ENCODE assay signal across 8 cellular contexts in the genomic region with DNA sequence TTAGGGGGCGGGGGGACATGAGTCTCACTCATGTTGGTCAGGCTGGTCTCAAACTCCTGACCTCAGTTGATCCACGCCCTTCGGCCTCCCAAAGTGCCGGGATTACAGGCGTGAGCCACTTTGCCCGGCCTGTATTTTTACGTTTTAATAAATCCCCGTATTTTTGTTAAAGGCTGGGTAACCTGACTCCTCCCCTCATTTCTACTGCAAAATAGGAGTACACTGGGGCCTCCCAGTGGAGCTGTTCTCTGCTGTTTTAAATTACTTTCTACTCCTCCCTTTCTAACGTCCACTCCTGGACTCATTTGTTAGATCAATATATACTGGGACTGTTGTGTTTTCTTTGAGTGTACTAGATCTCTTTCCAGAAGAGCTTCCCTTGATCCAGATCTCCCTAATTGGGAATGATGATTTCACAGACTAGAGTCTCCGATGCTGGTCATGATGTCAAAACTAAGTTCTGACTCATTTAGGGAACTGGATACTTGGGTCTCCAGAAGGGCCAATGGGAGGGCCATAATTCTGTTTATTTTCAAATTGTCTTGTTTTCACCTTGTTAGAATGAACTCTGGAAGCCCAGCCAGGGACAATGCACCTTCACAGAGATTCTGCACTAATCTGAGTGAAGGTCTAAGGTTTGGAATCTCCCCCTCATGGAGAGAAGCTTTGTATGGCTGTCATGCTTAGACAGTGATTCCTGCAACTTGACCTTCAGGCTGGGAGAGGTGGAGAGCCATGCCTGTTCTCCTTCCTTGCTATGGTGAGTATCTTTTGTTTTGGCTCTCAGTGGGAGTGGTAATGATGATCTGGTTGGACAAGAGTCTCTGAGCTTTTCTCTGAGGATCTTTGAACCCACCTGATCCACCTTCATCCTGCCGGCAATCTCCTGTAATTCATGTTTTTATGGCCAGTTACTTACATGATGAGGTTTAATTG. TPM values are rescaled to one million over a fixed set of nuclear protein-coding genes. Genes with fewer than 3 reads are reported as not detected.
DNase-seq lines count a peak whose midpoint lies in the region; ATAC-seq, FAIRE-seq and TF ChIP-seq lines count a peak whose summit lies in the region.

No MANE protein-coding gene starts in this region.

- TF ChIP-seq POLR2A in HepG2 (IDR thresholded peaks at IDR 0.05; ENCODE audit: insufficient read depth in 1 of 2, low read depth in 2 of 2, low read length in 2 of 2): no peak; a peak in 1 of 4 replicates

- H3K4me1 ChIP-seq in ACC112 (ENCODE audit: control insufficient read depth, insufficient read depth, low read length, unreplicated experiment) (peaks cover 11% of the 10 kb centered on the region), HUES48 (ENCODE audit: control insufficient read depth, insufficient read depth, low read length) (peaks cover 7% of the 10 kb centered on the region), HepG2 (ENCODE audit: insufficient read depth, low read length) (peaks cover 43% of the 10 kb centered on the region), pancreas (peaks cover 12 to 27% (median 15%) of the 10 kb centered on the region in 3 donors)

- intact Hi-C loops in HepG2 (cut with micrococcal nuclease; ENCODE audit: unreplicated experiment) (loop anchor here (10.0 kb wide), 1 partner anchor 118 kb away; a partner anchor contains a TSS), pancreas (cut with DNase I) (loop anchor here in 1 of 3 donors (10.0 kb wide), 1 partner anchor 62 kb away; a partner anchor contains a TSS)

- H3K36me3 Mint-ChIP-seq in type B pancreatic cell: peaks cover 43% of the 10 kb centered on the region

- DNase-seq in astrocyte of the hippocampus (ENCODE audit: low read depth, low spot score) (peak; percentile 47), HepG2 (ENCODE audit: low spot score) (no peak), type B pancreatic cell (ENCODE audit: extremely low spot score, unreplicated experiment) (no peak), NCI-H1092 (lab: John Stamatoyannopoulos, UW) (no peak), pancreas (no peak)

- POLR2A ChIA-PET in HepG2 (lab: Yijun Ruan, JAX): interaction anchor here (0.9 to 15.7 kb wide), 20 partner anchors 9 to 182 kb away, joined by 3 to 264 read pairs (median 8); a partner anchor contains a TSS

- no peak overlapping the region for H2AFZ ChIP-seq in ACC112 (ENCODE audit: low read length, unreplicated experiment)
- H2AFZ ChIP-seq in HepG2 (ENCODE audit: low read length): no peak overlapping the region

- TF ChIP-seq RAD21 in HepG2 (CRISPR knock-in tag; IDR thresholded peaks at IDR 0.05): peak; percentile 26; the same call in 1 of the 2 replicates

- peak overlapping the region; percentile 74 for H3K27ac ChIP-seq in ACC112 (ENCODE audit: low read depth, low read length)
- H3K27ac ChIP-seq in HUES48 (ENCODE audit: low read depth, low read length): peak overlapping the region; percentile 98
- H3K27ac ChIP-seq in HepG2 (ENCODE audit: extremely low read length, insufficient read depth, low read length): peak overlapping the region; percentile 93
- H3K27ac ChIP-seq in pancreas: peak overlapping the region in 1 of 4 donors; percentile 27

- H3K9me3 ChIP-seq in HUES48 (ENCODE audit: control insufficient read depth, insufficient read depth, low read length): no peaks in the 10 kb centered on the region
- H3K9me3 ChIP-seq in HepG2 (ENCODE audit: low read length): no peaks in the 10 kb centered on the region
- H3K9me3 ChIP-seq in pancreas: no peaks in the 10 kb centered on the region

- no peak for FAIRE-seq in HepG2 (lab: Jason Lieb, UNC)
- FAIRE-seq in pancreas (lab: Jason Lieb, UNC): no peak

- H3K27me3 Mint-ChIP-seq in type B pancreatic cell: no peaks in the 10 kb centered on the region

- ATAC-seq in HepG2 (no peak), GM21447 (IDR thresholded peaks at IDR 0.05; ENCODE audit: unreplicated experiment) (no peak), pancreas (no peak)

- no TSS peak for BruUV-seq in HepG2 (replicated peaks; lab: Mats Ljungman, UMichigan)

- H3K4me3 ChIP-seq in ACC112 (ENCODE audit: low read depth, low read length) (peak overlapping the region; percentile 97), HUES48 (ENCODE audit: low read depth, low read length) (peak overlapping the region; percentile 91), HepG2 (replicated peaks in 1 of 3; ENCODE audit: insufficient read depth in 1 of 3, low read depth in 2 of 3, low read length in 3 of 3) (peak overlapping the region; percentile 75 to 98 (median 93)), pancreas (peak overlapping the region in 2 of 4 donors; percentile 54 to 82)

- H3K27ac Mint-ChIP-seq in type B pancreatic cell: peak overlapping the region; percentile 99

- H4K20me1 ChIP-seq in HepG2 (ENCODE audit: insufficient read depth, low read length): peaks cover 43% of the 10 kb centered on the region

- H3K9me3 Mint-ChIP-seq in type B pancreatic cell: no peaks in the 10 kb centered on the region

- H3K9ac ChIP-seq in HUES48 (ENCODE audit: low read depth, low read length) (peak overlapping the region; percentile 95), HepG2 (ENCODE audit: insufficient read depth, low read depth, low read length) (peak overlapping the region; percentile 98)

- 0 out of 2 replicates have a peak, but pooled peaks have one; percentile 18 for TF ChIP-seq CTCF in HepG2 (CRISPR knock-in tag; IDR thresholded peaks at IDR 0.05)
- TF ChIP-seq CTCF in type B pancreatic cell (conservative IDR thresholded peaks at IDR 0.05): no peak
- no peak for TF ChIP-seq CTCF in pancreas (IDR thresholded peaks at IDR 0.05)

- no peak for TF ChIP-seq EP300 in HepG2 (IDR thresholded peaks at IDR 0.05; ENCODE audit: low read depth in 2 of 2, low read length in 2 of 2)
- TF ChIP-seq EP300 in HepG2 (CRISPR knock-in tag; IDR thresholded peaks at IDR 0.05; ENCODE audit: borderline replicate concordance): no peak

- in situ Hi-C loops in HepG2 (cut with HindIII; ENCODE audit: extremely low pct_ligation_motif_present, low pct_unique_long_range_greater_than_20kb): no loop called here

- 5% methylated on average over 11 of the region's 11 CpGs for WGBS in HepG2 (ENCODE audit: low lambda C conversion rate)
- WGBS in pancreas, 2 donors: 22 to 33% methylated on average over 11 of the region's 11 CpGs

- peak overlapping the region; percentile 84 for H3K4me2 ChIP-seq in HepG2 (ENCODE audit: low read depth, low read length)

- H3K4me1 Mint-ChIP-seq in type B pancreatic cell (ENCODE audit: unreplicated experiment): peaks cover 35% of the 10 kb centered on the region

- H3K4me3 Mint-ChIP-seq in type B pancreatic cell: peak overlapping the region; percentile 98

- no peaks in the 10 kb centered on the region for H3K27me3 ChIP-seq in ACC112 (ENCODE audit: insufficient read depth, low read length)
- no peaks in the 10 kb centered on the region for H3K27me3 ChIP-seq in HUES48 (ENCODE audit: control insufficient read depth, insufficient read depth, low read length)
- peaks cover 0 to 2% of the 10 kb centered on the region in 2 experiments; a peak in 1 of 5 replicates for H3K27me3 ChIP-seq in HepG2 (ENCODE audit: control insufficient read depth in 1 of 2, insufficient read depth in 2 of 2, low read length in 2 of 2)
- no peaks in the 10 kb centered on the region for H3K27me3 ChIP-seq in pancreas

- H3K36me3 ChIP-seq in ACC112 (ENCODE audit: insufficient read depth, low read length): peaks cover 43% of the 10 kb centered on the region
- H3K36me3 ChIP-seq in HUES48 (ENCODE audit: control insufficient read depth, insufficient read depth, low read length): peaks cover 54% of the 10 kb centered on the region
- H3K36me3 ChIP-seq in HepG2 (replicated peaks in 1 of 2; ENCODE audit: control insufficient read depth in 1 of 2, insufficient read depth in 2 of 2, low read length in 2 of 2): peaks cover 12 to 33% of the 10 kb centered on the region in 2 experiments
- peaks cover 0 to 16% (median 9%) of the 10 kb centered on the region in 3 donors for H3K36me3 ChIP-seq in pancreas

- peaks cover 35% of the 10 kb centered on the region for H3K79me2 ChIP-seq in ACC112 (ENCODE audit: control insufficient read depth, insufficient read depth, low read length, unreplicated experiment)
- H3K79me2 ChIP-seq in HepG2 (ENCODE audit: insufficient read depth, low read length): peaks cover 40% of the 10 kb centered on the region

- CTCF ChIA-PET in HepG2 (lab: Yijun Ruan, JAX; ENCODE audit: low intra/inter-chr PET ratio, low total read pairs): no interaction called here

RNA-seq across cellular contexts. Expression of a gene that starts 9.4 kb away (rescaled TPM):
- total RNA-seq in HepG2 (2016; rRNA removed; fragmentation: Illumina TruSeq; extraction: Trizol) (186 and 189 TPM in 2 replicates), type B pancreatic cell (ENCODE audit: low replicate concordance) (132 and 252 TPM in 2 replicates), pancreas (100 to 1,000 TPM in 2 of 6 donors, 10 to 100 TPM in 4; 24.6 to 248 (median 43.2) TPM)
- 8.9 and 12.5 TPM in 2 replicates for total RNA-seq in HepG2 (2016; cell fraction: cytosol; rRNA removed; fragmentation: Illumina TruSeq; extraction: Trizol; ENCODE audit: low read depth)
- total RNA-seq in HepG2 (2016; cell fraction: insoluble cytoplasmic fraction; rRNA removed; fragmentation: Illumina TruSeq; extraction: Trizol): 148 and 193 TPM in 2 replicates
- 24.6 and 28.1 TPM in 2 replicates for total RNA-seq in HepG2 (2016; cell fraction: membrane; rRNA removed; fragmentation: Illumina TruSeq; extraction: Trizol)
- 88.3 and 95.9 TPM in 2 replicates for total RNA-seq in HepG2 (2016; cell fraction: nucleus; rRNA removed; fragmentation: Illumina TruSeq; extraction: Trizol)
- polyA plus RNA-seq in HepG2 (2011; rRNA removed) (26.0 and 57.2 TPM in 2 replicates), pancreas (10 to 100 TPM; 18.4 to 60.4 TPM)
- 26.6 and 33.8 TPM in 2 replicates for polyA plus RNA-seq in HepG2 (2011; cell fraction: cytosol; rRNA removed)
- polyA plus RNA-seq in HepG2 (2011; cell fraction: nucleus; rRNA removed): 55.8 and 89.9 TPM in 2 replicates
- polyA plus RNA-seq in HepG2 (2012): 39.8 and 132 TPM in 2 replicates
- 5.4 and 5.8 TPM in 2 replicates for polyA plus RNA-seq in HepG2 (2016; cell fraction: cytosol; fragmentation: Illumina TruSeq; extraction: Trizol; ENCODE audit: low read depth)
- polyA plus RNA-seq in HepG2 (2016; cell fraction: insoluble cytoplasmic fraction; fragmentation: Illumina TruSeq; extraction: Trizol; ENCODE audit: low read depth): 148 and 182 TPM in 2 replicates
- 11.1 and 13.6 TPM in 2 replicates for polyA plus RNA-seq in HepG2 (2016; cell fraction: membrane; fragmentation: Illumina TruSeq; extraction: Trizol; ENCODE audit: low read depth)
- polyA plus RNA-seq in HepG2 (2016; cell fraction: nucleus; fragmentation: Illumina TruSeq; extraction: Trizol; ENCODE audit: insufficient read depth, low read depth): 115 and 118 TPM in 2 replicates
- 84.4 and 185 TPM in 2 replicates for polyA minus RNA-seq in HepG2 (2011; rRNA and poly(A)+ RNA removed; ENCODE audit: low replicate concordance)
- polyA minus RNA-seq in HepG2 (2011; cell fraction: cytosol; rRNA and poly(A)+ RNA removed): 48.1 and 67.3 TPM in 2 replicates
- polyA minus RNA-seq in HepG2 (2011; cell fraction: nucleus; rRNA and poly(A)+ RNA removed): 22.7 and 36.4 TPM in 2 replicates

RNA-seq across cellular contexts. Expression of a gene that starts 21.6 kb away (rescaled TPM):
- total RNA-seq in HepG2 (2016; rRNA removed; fragmentation: Illumina TruSeq; extraction: Trizol) (83.5 and 85.0 TPM in 2 replicates), type B pancreatic cell (ENCODE audit: low replicate concordance) (45.7 and 54.7 TPM in 2 replicates), pancreas (100 to 1,000 TPM in 1 of 6 donors, 10 to 100 TPM in 5; 18.2 to 195 (median 29.6) TPM)
- total RNA-seq in HepG2 (2016; cell fraction: cytosol; rRNA removed; fragmentation: Illumina TruSeq; extraction: Trizol; ENCODE audit: low read depth): 4.6 and 5.3 TPM in 2 replicates
- total RNA-seq in HepG2 (2016; cell fraction: insoluble cytoplasmic fraction; rRNA removed; fragmentation: Illumina TruSeq; extraction: Trizol): 66.4 and 92.2 TPM in 2 replicates
- 7.7 and 11.3 TPM in 2 replicates for total RNA-seq in HepG2 (2016; cell fraction: membrane; rRNA removed; fragmentation: Illumina TruSeq; extraction: Trizol)
- 35.4 and 46.0 TPM in 2 replicates for total RNA-seq in HepG2 (2016; cell fraction: nucleus; rRNA removed; fragmentation: Illumina TruSeq; extraction: Trizol)
- polyA plus RNA-seq in HepG2 (2011; rRNA removed) (44.5 and 80.9 TPM in 2 replicates), pancreas (10 to 100 TPM; 51.7 to 85.0 TPM)
- 35.0 and 45.6 TPM in 2 replicates for polyA plus RNA-seq in HepG2 (2011; cell fraction: cytosol; rRNA removed)
- 53.4 and 85.2 TPM in 2 replicates for polyA plus RNA-seq in HepG2 (2011; cell fraction: nucleus; rRNA removed)
- 38.1 and 121 TPM in 2 replicates for polyA plus RNA-seq in HepG2 (2012)
- 3.7 and 5.6 TPM in 2 replicates for polyA plus RNA-seq in HepG2 (2016; cell fraction: cytosol; fragmentation: Illumina TruSeq; extraction: Trizol; ENCODE audit: low read depth)
- 80.2 and 101 TPM in 2 replicates for polyA plus RNA-seq in HepG2 (2016; cell fraction: insoluble cytoplasmic fraction; fragmentation: Illumina TruSeq; extraction: Trizol; ENCODE audit: low read depth)
- polyA plus RNA-seq in HepG2 (2016; cell fraction: membrane; fragmentation: Illumina TruSeq; extraction: Trizol; ENCODE audit: low read depth): 5.1 and 7.0 TPM in 2 replicates
- polyA plus RNA-seq in HepG2 (2016; cell fraction: nucleus; fragmentation: Illumina TruSeq; extraction: Trizol; ENCODE audit: insufficient read depth, low read depth): 67.0 and 75.7 TPM in 2 replicates
- polyA minus RNA-seq in HepG2 (2011; rRNA and poly(A)+ RNA removed; ENCODE audit: low replicate concordance): 44.1 and 271 TPM in 2 replicates
- polyA minus RNA-seq in HepG2 (2011; cell fraction: cytosol; rRNA and poly(A)+ RNA removed): 27.3 and 48.7 TPM in 2 replicates
- 14.2 and 25.9 TPM in 2 replicates for polyA minus RNA-seq in HepG2 (2011; cell fraction: nucleus; rRNA and poly(A)+ RNA removed)

RNA-seq across cellular contexts. Expression of a gene that starts 21.9 kb away (rescaled TPM):
- 0.55 and 0.94 TPM in 2 replicates for total RNA-seq in HepG2 (2016; rRNA removed; fragmentation: Illumina TruSeq; extraction: Trizol)
- total RNA-seq in HepG2 (2016; cell fraction: cytosol; rRNA removed; fragmentation: Illumina TruSeq; extraction: Trizol; ENCODE audit: low read depth): 0.18 and 0.30 TPM in 2 replicates
- total RNA-seq in HepG2 (2016; cell fraction: insoluble cytoplasmic fraction; rRNA removed; fragmentation: Illumina TruSeq; extraction: Trizol): 0.87 and 0.97 TPM in 2 replicates
- 0.55 and 0.56 TPM in 2 replicates for total RNA-seq in HepG2 (2016; cell fraction: membrane; rRNA removed; fragmentation: Illumina TruSeq; extraction: Trizol)
- 0.38 and 0.47 TPM in 2 replicates for total RNA-seq in HepG2 (2016; cell fraction: nucleus; rRNA removed; fragmentation: Illumina TruSeq; extraction: Trizol)
- polyA plus RNA-seq in HepG2 (2011; rRNA removed): 0.78 and 1.0 TPM in 2 replicates
- polyA plus RNA-seq in HepG2 (2011; cell fraction: cytosol; rRNA removed): 0.67 and 0.72 TPM in 2 replicates
- polyA plus RNA-seq in HepG2 (2011; cell fraction: nucleus; rRNA removed): 0.45 and 0.73 TPM in 2 replicates
- 0.87 and 1.1 TPM in 2 replicates for polyA plus RNA-seq in HepG2 (2012)
- 0.08 and 0.12 TPM in 2 replicates for polyA plus RNA-seq in HepG2 (2016; cell fraction: cytosol; fragmentation: Illumina TruSeq; extraction: Trizol; ENCODE audit: low read depth)
- polyA plus RNA-seq in HepG2 (2016; cell fraction: insoluble cytoplasmic fraction; fragmentation: Illumina TruSeq; extraction: Trizol; ENCODE audit: low read depth): 0.98 and 1.0 TPM in 2 replicates
- 0.34 and 0.37 TPM in 2 replicates for polyA plus RNA-seq in HepG2 (2016; cell fraction: membrane; fragmentation: Illumina TruSeq; extraction: Trizol; ENCODE audit: low read depth)
- polyA plus RNA-seq in HepG2 (2016; cell fraction: nucleus; fragmentation: Illumina TruSeq; extraction: Trizol; ENCODE audit: insufficient read depth, low read depth): 0.93 and 1.0 TPM in 2 replicates
- polyA minus RNA-seq in HepG2 (2011; rRNA and poly(A)+ RNA removed; ENCODE audit: low replicate concordance): 0.46 and 2.2 TPM in 2 replicates
- 0.44 and 0.59 TPM in 2 replicates for polyA minus RNA-seq in HepG2 (2011; cell fraction: cytosol; rRNA and poly(A)+ RNA removed)
- 0.25 and 0.39 TPM in 2 replicates for polyA minus RNA-seq in HepG2 (2011; cell fraction: nucleus; rRNA and poly(A)+ RNA removed)
- 1.8 and 1.9 TPM in 2 replicates for total RNA-seq in type B pancreatic cell (ENCODE audit: low replicate concordance)
- total RNA-seq in pancreas: 1 to 10 TPM in 2 of 6 donors, under 1 TPM in 4; 0.51 to 1.2 (median 0.68) TPM
- polyA plus RNA-seq in pancreas: 1 to 10 TPM in 1 of 2 donors, under 1 TPM in 1; 0.46 to 1.0 TPM

RNA-seq across cellular contexts. Expression of a gene that starts 25.7 kb away (rescaled TPM):
- 139 and 297 TPM in 2 replicates for total RNA-seq in HepG2 (2016; rRNA removed; fragmentation: Illumina TruSeq; extraction: Trizol)
- 49.1 and 49.3 TPM in 2 replicates for total RNA-seq in HepG2 (2016; cell fraction: cytosol; rRNA removed; fragmentation: Illumina TruSeq; extraction: Trizol; ENCODE audit: low read depth)
- 132 and 314 TPM in 2 replicates for total RNA-seq in HepG2 (2016; cell fraction: insoluble cytoplasmic fraction; rRNA removed; fragmentation: Illumina TruSeq; extraction: Trizol)
- total RNA-seq in HepG2 (2016; cell fraction: membrane; rRNA removed; fragmentation: Illumina TruSeq; extraction: Trizol): 93.8 and 98.2 TPM in 2 replicates
- total RNA-seq in HepG2 (2016; cell fraction: nucleus; rRNA removed; fragmentation: Illumina TruSeq; extraction: Trizol): 237 and 274 TPM in 2 replicates
- 202 and 215 TPM in 2 replicates for polyA plus RNA-seq in HepG2 (2011; rRNA removed)
- 195 and 257 TPM in 2 replicates for polyA plus RNA-seq in HepG2 (2011; cell fraction: cytosol; rRNA removed)
- 110 and 111 TPM in 2 replicates for polyA plus RNA-seq in HepG2 (2011; cell fraction: nucleus; rRNA removed)
- 88.7 and 96.9 TPM in 2 replicates for polyA plus RNA-seq in HepG2 (2012)
- polyA plus RNA-seq in HepG2 (2016; cell fraction: cytosol; fragmentation: Illumina TruSeq; extraction: Trizol; ENCODE audit: low read depth): 46.5 and 46.6 TPM in 2 replicates
- 114 and 120 TPM in 2 replicates for polyA plus RNA-seq in HepG2 (2016; cell fraction: insoluble cytoplasmic fraction; fragmentation: Illumina TruSeq; extraction: Trizol; ENCODE audit: low read depth)
- polyA plus RNA-seq in HepG2 (2016; cell fraction: membrane; fragmentation: Illumina TruSeq; extraction: Trizol; ENCODE audit: low read depth): 67.2 and 70.7 TPM in 2 replicates
- polyA plus RNA-seq in HepG2 (2016; cell fraction: nucleus; fragmentation: Illumina TruSeq; extraction: Trizol; ENCODE audit: insufficient read depth, low read depth): 367 and 386 TPM in 2 replicates
- 35.2 and 243 TPM in 2 replicates for polyA minus RNA-seq in HepG2 (2011; rRNA and poly(A)+ RNA removed; ENCODE audit: low replicate concordance)
- polyA minus RNA-seq in HepG2 (2011; cell fraction: cytosol; rRNA and poly(A)+ RNA removed): 76.7 and 85.5 TPM in 2 replicates
- 40.9 and 43.8 TPM in 2 replicates for polyA minus RNA-seq in HepG2 (2011; cell fraction: nucleus; rRNA and poly(A)+ RNA removed)
- 46.9 and 62.5 TPM in 2 replicates for total RNA-seq in type B pancreatic cell (ENCODE audit: low replicate concordance)
- 10 to 100 TPM; 19.0 to 34.7 (median 22.2) TPM for total RNA-seq in pancreas
- 10 to 100 TPM; 26.5 to 38.5 TPM for polyA plus RNA-seq in pancreas

RNA-seq across cellular contexts. Expression of a gene that starts 30.2 kb away (rescaled TPM):
- total RNA-seq in HepG2 (2016; rRNA removed; fragmentation: Illumina TruSeq; extraction: Trizol) (90.5 and 93.7 TPM in 2 replicates), type B pancreatic cell (ENCODE audit: low replicate concordance) (57.9 and 74.5 TPM in 2 replicates), pancreas (10 to 100 TPM; 11.0 to 23.1 (median 19.0) TPM)
- 84.8 and 113 TPM in 2 replicates for total RNA-seq in HepG2 (2016; cell fraction: cytosol; rRNA removed; fragmentation: Illumina TruSeq; extraction: Trizol; ENCODE audit: low read depth)
- 85.1 and 91.1 TPM in 2 replicates for total RNA-seq in HepG2 (2016; cell fraction: insoluble cytoplasmic fraction; rRNA removed; fragmentation: Illumina TruSeq; extraction: Trizol)
- total RNA-seq in HepG2 (2016; cell fraction: membrane; rRNA removed; fragmentation: Illumina TruSeq; extraction: Trizol): 109 and 138 TPM in 2 replicates
- 34.2 and 38.1 TPM in 2 replicates for total RNA-seq in HepG2 (2016; cell fraction: nucleus; rRNA removed; fragmentation: Illumina TruSeq; extraction: Trizol)
- polyA plus RNA-seq in HepG2 (2011; rRNA removed) (64.7 and 69.4 TPM in 2 replicates), pancreas (10 to 100 TPM; 25.1 to 27.3 TPM)
- 89.7 and 101 TPM in 2 replicates for polyA plus RNA-seq in HepG2 (2011; cell fraction: cytosol; rRNA removed)
- 34.2 and 36.0 TPM in 2 replicates for polyA plus RNA-seq in HepG2 (2011; cell fraction: nucleus; rRNA removed)
- polyA plus RNA-seq in HepG2 (2012): 71.2 and 86.4 TPM in 2 replicates
- polyA plus RNA-seq in HepG2 (2016; cell fraction: cytosol; fragmentation: Illumina TruSeq; extraction: Trizol; ENCODE audit: low read depth): 98.5 and 146 TPM in 2 replicates
- polyA plus RNA-seq in HepG2 (2016; cell fraction: insoluble cytoplasmic fraction; fragmentation: Illumina TruSeq; extraction: Trizol; ENCODE audit: low read depth): 103 and 104 TPM in 2 replicates
- 107 and 140 TPM in 2 replicates for polyA plus RNA-seq in HepG2 (2016; cell fraction: membrane; fragmentation: Illumina TruSeq; extraction: Trizol; ENCODE audit: low read depth)
- polyA plus RNA-seq in HepG2 (2016; cell fraction: nucleus; fragmentation: Illumina TruSeq; extraction: Trizol; ENCODE audit: insufficient read depth, low read depth): 61.6 and 67.5 TPM in 2 replicates
- 56.3 and 77.2 TPM in 2 replicates for polyA minus RNA-seq in HepG2 (2011; rRNA and poly(A)+ RNA removed; ENCODE audit: low replicate concordance)
- polyA minus RNA-seq in HepG2 (2011; cell fraction: cytosol; rRNA and poly(A)+ RNA removed): 44.2 and 47.4 TPM in 2 replicates
- polyA minus RNA-seq in HepG2 (2011; cell fraction: nucleus; rRNA and poly(A)+ RNA removed): 7.2 and 10.2 TPM in 2 replicates
